Comparison of ENCODE assay signal across 8 cellular contexts in genomic region chr6:20402181-20403079, GRCh38. TPM values are rescaled to one million over a fixed set of nuclear protein-coding genes. Genes with fewer than 3 reads are reported as not detected.
A peak's percentile ranks its signal among the peaks of the same experiment; 100 is the strongest.
DNase-seq lines count a peak whose midpoint lies in the region; ATAC-seq and TF ChIP-seq lines count a peak whose summit lies in the region.

No MANE protein-coding gene starts in this region.

- H3K14ac ChIP-seq in trophoblast cell (ENCODE audit: low read length): peak overlapping the region; percentile 97

- H3K4me1 ChIP-seq in RWPE2 (ENCODE audit: insufficient read depth, poor library complexity, severe bottlenecking): peaks cover 6% of the 10 kb centered on the region
- H3K4me1 ChIP-seq in cardiac muscle cell (ENCODE audit: low read depth): peaks cover 5% of the 10 kb centered on the region
- H3K4me1 ChIP-seq in trophoblast cell (ENCODE audit: control insufficient read depth in 1 of 2, insufficient read depth in 2 of 2, low read length in 2 of 2): peaks cover 2 to 3% of the 10 kb centered on the region in 2 experiments

- H2BK120ac ChIP-seq in trophoblast cell (ENCODE audit: insufficient read depth, low read length, poor library complexity): peak overlapping the region; percentile 86

- peak overlapping the region; percentile 98 for H3K9ac ChIP-seq in trophoblast cell (ENCODE audit: low read length)

- H4K8ac ChIP-seq in trophoblast cell (ENCODE audit: low read depth, low read length): peak overlapping the region; percentile 91

- H3K9me3 ChIP-seq in RWPE2 (ENCODE audit: severe bottlenecking) (no peaks in the 10 kb centered on the region), cardiac muscle cell (ENCODE audit: low read depth) (no peaks in the 10 kb centered on the region), trophoblast cell (ENCODE audit: insufficient read depth, low read depth, low read length) (no peaks in the 10 kb centered on the region)

- H3K36me3 ChIP-seq in RWPE2 (ENCODE audit: low read depth) (peaks cover 20% of the 10 kb centered on the region), cardiac muscle cell (no peaks in the 10 kb centered on the region), trophoblast cell (ENCODE audit: control insufficient read depth in 1 of 2, insufficient read depth in 2 of 2, low read length in 2 of 2) (peaks cover 0 to 2% of the 10 kb centered on the region in 2 experiments)

- H3K27me3 ChIP-seq in RWPE2 (ENCODE audit: insufficient read depth, poor library complexity, severe bottlenecking) (no peaks in the 10 kb centered on the region), cardiac muscle cell (no peaks in the 10 kb centered on the region), trophoblast cell (ENCODE audit: insufficient read depth, low read length) (no peaks in the 10 kb centered on the region)

- H2BK5ac ChIP-seq in trophoblast cell (ENCODE audit: low read depth, low read length, poor library complexity): peak overlapping the region; percentile 77

- TF ChIP-seq CTCF in RWPE2 (IDR thresholded peaks at IDR 0.05; ENCODE audit: poor library complexity, severe bottlenecking) (no peak), cardiac muscle cell (IDR thresholded peaks at IDR 0.05; ENCODE audit: low read depth, low read length) (no peak)

- peak overlapping the region; percentile 96 for H4K12ac ChIP-seq in trophoblast cell (ENCODE audit: low read depth, low read length)

- peak overlapping the region; percentile 91 for H4K91ac ChIP-seq in trophoblast cell (ENCODE audit: low read depth, low read length)

- no CpG with 5 or more reads among the region's 83 CpGs for WGBS in trophoblast cell (ENCODE audit: extremely low coverage, insufficient coverage, insufficient read length)

- peaks cover 13% of the 10 kb centered on the region for H3K79me2 ChIP-seq in trophoblast cell (ENCODE audit: control insufficient read depth, insufficient read depth, low read length, poor library complexity)

- ATAC-seq in RWPE2 (ENCODE audit: low read depth) (no peak), HG02798 (IDR thresholded peaks at IDR 0.05; ENCODE audit: poor library complexity, unreplicated experiment) (no peak), HG02610 (IDR thresholded peaks at IDR 0.05; ENCODE audit: unreplicated experiment) (no peak)

- H2AK5ac ChIP-seq in trophoblast cell (ENCODE audit: low read length): peak overlapping the region; percentile 26

- H3K4ac ChIP-seq in trophoblast cell (ENCODE audit: low read depth, low read length): peak overlapping the region; percentile 96

- H3K79me1 ChIP-seq in trophoblast cell (ENCODE audit: low read length): peaks cover 16% of the 10 kb centered on the region

- peak overlapping the region; percentile 95 for H3K27ac ChIP-seq in RWPE2 (ENCODE audit: poor library complexity, severe bottlenecking)
- peak overlapping the region; percentile 94 for H3K27ac ChIP-seq in cardiac muscle cell
- H3K27ac ChIP-seq in trophoblast cell (ENCODE audit: low read depth, low read length): peak overlapping the region; percentile 100

- H2AFZ ChIP-seq in trophoblast cell (ENCODE audit: insufficient read depth, low read length, poor library complexity): peak overlapping the region; percentile 57

- no peak overlapping the region for H3K23ac ChIP-seq in trophoblast cell (ENCODE audit: low read length)

- H3K4me3 ChIP-seq in RWPE2 (ENCODE audit: severe bottlenecking) (peak overlapping the region; percentile 81), cardiac muscle cell (peak overlapping the region; percentile 75), trophoblast cell (ENCODE audit: low read depth, low read length) (peak overlapping the region; percentile 98)

- H3K18ac ChIP-seq in trophoblast cell (ENCODE audit: low read length): peak overlapping the region; percentile 96

- peak overlapping the region; percentile 84 for H3K4me2 ChIP-seq in trophoblast cell (ENCODE audit: low read length)

- H2BK12ac ChIP-seq in trophoblast cell (ENCODE audit: low read length): peak overlapping the region; percentile 36

- DNase-seq in COR-L47 (lab: John Stamatoyannopoulos, UW) (peak; percentile 16), HT1080 (ENCODE audit: low read depth) (peak; percentile 45), RWPE2 (ENCODE audit: low spot score) (no peak), cardiac muscle cell (ENCODE audit: low read depth in 1 of 2, low spot score in 1 of 2) (peak; percentile 35 to 71), trophoblast cell (peak; percentile 20 to 36)
- DNase-seq in activated naive CD4-positive, alpha-beta T cell treated with anti-CD3 and anti-CD28 coated beads, Interleukin-2, amount 50 U/mL, for 16 hours: peak; percentile 49

RNA-seq across cellular contexts. Expression of gene E2F3, which starts 0.8 kb away (rescaled TPM):
- total RNA-seq in HT1080 (2014; rRNA removed; shearing (Covaris generic)): 5.5 and 6.7 TPM in 2 replicates
- polyA plus RNA-seq in HT1080 (2015; cell fraction: cytosol; rRNA removed): 17.8 and 21.9 TPM in 2 replicates
- 25.9 and 27.0 TPM in 2 replicates for polyA plus RNA-seq in HT1080 (2015; cell fraction: nucleus; rRNA removed)
- total RNA-seq in cardiac muscle cell: 9.2 and 12.6 TPM in 2 replicates
- 11.1 and 16.5 TPM in 2 replicates for polyA plus RNA-seq in cardiac muscle cell
- polyA plus RNA-seq in trophoblast cell (2013): 10.7 and 11.6 TPM in 2 replicates
